ENCODE assay signal across 8 cellular contexts in genomic region chr5:119470851-119471451, GRCh38. TPM values are rescaled to one million over a fixed set of nuclear protein-coding genes. Genes with fewer than 3 reads are reported as not detected.
DNase-seq lines count a peak whose midpoint lies in the region; ATAC-seq lines count a peak whose summit lies in the region.

No MANE protein-coding gene starts in this region.

- peaks cover 13% of the 10 kb centered on the region for H3K9me3 Mint-ChIP-seq in activated naive CD4-positive, alpha-beta T cell treated with anti-CD3 and anti-CD28 coated beads for 36 hours

- H3K4me1 Mint-ChIP-seq in activated naive CD4-positive, alpha-beta T cell treated with anti-CD3 and anti-CD28 coated beads for 36 hours (ENCODE audit: low read depth) = peaks cover 20% of the 10 kb centered on the region

- H3K27ac Mint-ChIP-seq in activated naive CD4-positive, alpha-beta T cell treated with anti-CD3 and anti-CD28 coated beads for 36 hours = no peak overlapping the region

- peak; percentile 49 for DNase-seq in activated naive CD4-positive, alpha-beta T cell treated with anti-CD3 and anti-CD28 coated beads for 36 hours
- no peak for DNase-seq in activated naive CD4-positive, alpha-beta T cell treated with Interleukin-2 at 50 U/mL for 16 hours
- peak; percentile 32 for DNase-seq in M059J (ENCODE audit: low read depth)
- peak; percentile 8 for DNase-seq in brain pericyte (ENCODE audit: low read depth, low spot score)
- peak; percentile 33 for DNase-seq in middle frontal gyrus (ENCODE audit: extremely low spot score, low spot score)
- no peak for DNase-seq in stimulated activated CD8-positive, alpha-beta memory T cell treated with anti-CD3 and anti-CD28 coated beads, Interleukin-4, amount 100 ng/mL, for 48 hours
- no peak for DNase-seq in activated CD8-positive, alpha-beta memory T cell treated with anti-CD3 and anti-CD28 coated beads for 24 hours

- H3K4me3 Mint-ChIP-seq in activated naive CD4-positive, alpha-beta T cell treated with anti-CD3 and anti-CD28 coated beads for 36 hours = no peak overlapping the region

- intact Hi-C loops in activated naive CD4-positive, alpha-beta T cell treated with anti-CD3 and anti-CD28 coated beads for 36 hours (cut with micrococcal nuclease) = loop anchor here (1.0 to 5.0 kb wide), 3 partner anchors 273 to 1331 kb away; no protein-coding TSS in a partner anchor

- H3K36me3 Mint-ChIP-seq in activated naive CD4-positive, alpha-beta T cell treated with anti-CD3 and anti-CD28 coated beads for 36 hours (ENCODE audit: low read depth) = peaks cover 35% of the 10 kb centered on the region

- CTCF ChIA-PET in activated naive CD4-positive, alpha-beta T cell treated with anti-CD3 and anti-CD28 coated beads for 36 hours (lab: Charles Lee) = interaction anchor here (0.6 to 1.5 kb wide), 8 partner anchors 12 to 654 kb away, joined by 3 to 7 read pairs (median 3); no protein-coding TSS in a partner anchor

- H3K27me3 Mint-ChIP-seq in activated naive CD4-positive, alpha-beta T cell treated with anti-CD3 and anti-CD28 coated beads for 36 hours (ENCODE audit: low read depth) = no peaks in the 10 kb centered on the region

- ATAC-seq in GM21717 (IDR thresholded peaks at IDR 0.05; ENCODE audit: unreplicated experiment) = peak; percentile 54

RNA-seq across cellular contexts. Expression of gene HSD17B4, which starts 18.7 kb away (rescaled TPM):
- 10 to 100 TPM; 85.6 to 96.3 TPM for total RNA-seq in activated naive CD4-positive, alpha-beta T cell treated with anti-CD3 and anti-CD28 coated beads for 36 hours
- 169 and 180 TPM in 2 replicates for total RNA-seq in M059J (2014; rRNA removed; shearing (Covaris generic))

Comparison
In these comparisons a context has a peak if more than half of its experiments do, and no peak if none do; other contexts are left out.
1. DNase-seq: peak in activated naive CD4-positive, alpha-beta T cell treated with anti-CD3 and anti-CD28 coated beads for 36 hours (single experiment), M059J (single experiment), brain pericyte (single experiment) and middle frontal gyrus (single experiment); none in activated naive CD4-positive, alpha-beta T cell treated with Interleukin-2 at 50 U/mL for 16 hours (single experiment), stimulated activated CD8-positive, alpha-beta memory T cell treated with anti-CD3 and anti-CD28 coated beads, Interleukin-4, amount 100 ng/mL, for 48 hours (single experiment) and activated CD8-positive, alpha-beta memory T cell treated with anti-CD3 and anti-CD28 coated beads for 24 hours (single experiment).